ENCODE assay signal across 1 cellular context in the genomic region with DNA sequence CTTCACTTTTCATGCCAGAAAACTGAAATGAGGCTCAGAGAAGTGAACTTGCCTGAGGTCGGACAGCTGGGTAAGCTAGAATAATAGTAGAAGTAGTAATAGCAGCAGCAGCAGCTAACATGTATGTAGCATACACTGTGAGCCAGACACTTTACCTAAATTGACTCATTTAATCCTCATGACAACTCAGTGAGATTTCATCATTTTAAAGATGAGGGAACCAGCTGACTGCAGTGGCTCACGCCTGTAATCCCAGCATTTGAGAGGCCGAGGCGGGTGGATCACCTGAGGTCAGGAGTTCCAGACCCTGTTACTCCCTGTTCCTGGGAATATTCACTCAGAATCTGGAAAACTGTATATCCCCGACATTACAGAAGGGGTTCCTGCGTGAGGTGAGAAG.
TF ChIP-seq lines count a peak whose summit lies in the region.

No MANE protein-coding gene starts in this region.

TF ChIP-seq in A549, 52 proteins besides CTCF, POLR2A, EP300 and RAD21 (continued from another document):
- TF ChIP-seq, protein P1, sequence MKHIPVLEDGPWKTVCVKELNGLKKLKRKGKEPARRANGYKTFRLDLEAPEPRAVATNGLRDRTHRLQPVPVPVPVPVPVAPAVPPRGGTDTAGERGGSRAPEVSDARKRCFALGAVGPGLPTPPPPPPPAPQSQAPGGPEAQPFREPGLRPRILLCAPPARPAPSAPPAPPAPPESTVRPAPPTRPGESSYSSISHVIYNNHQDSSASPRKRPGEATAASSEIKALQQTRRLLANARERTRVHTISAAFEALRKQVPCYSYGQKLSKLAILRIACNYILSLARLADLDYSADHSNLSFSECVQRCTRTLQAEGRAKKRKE (CRISPR knock-in tag; IDR thresholded peaks at IDR 0.05; ENCODE audit: low read depth), result no peak
- TF ChIP-seq ZC3H11A (IDR thresholded peaks at IDR 0.05) (no peak), POLR2AphosphoS2 (conservative IDR thresholded peaks at IDR 0.05; ENCODE audit: low read length) (no peak), TP53 (CRISPR knock-in tag; IDR thresholded peaks at IDR 0.05) (no peak), SREBF2 (IDR thresholded peaks at IDR 0.05) (no peak), FOSB (CRISPR knock-in tag; IDR thresholded peaks at IDR 0.05) (no peak), RCOR1 (IDR thresholded peaks at IDR 0.05; ENCODE audit: low read depth, low read length) (no peak)
